15 cellular contexts compared by ENCODE assay signal in the genomic region with DNA sequence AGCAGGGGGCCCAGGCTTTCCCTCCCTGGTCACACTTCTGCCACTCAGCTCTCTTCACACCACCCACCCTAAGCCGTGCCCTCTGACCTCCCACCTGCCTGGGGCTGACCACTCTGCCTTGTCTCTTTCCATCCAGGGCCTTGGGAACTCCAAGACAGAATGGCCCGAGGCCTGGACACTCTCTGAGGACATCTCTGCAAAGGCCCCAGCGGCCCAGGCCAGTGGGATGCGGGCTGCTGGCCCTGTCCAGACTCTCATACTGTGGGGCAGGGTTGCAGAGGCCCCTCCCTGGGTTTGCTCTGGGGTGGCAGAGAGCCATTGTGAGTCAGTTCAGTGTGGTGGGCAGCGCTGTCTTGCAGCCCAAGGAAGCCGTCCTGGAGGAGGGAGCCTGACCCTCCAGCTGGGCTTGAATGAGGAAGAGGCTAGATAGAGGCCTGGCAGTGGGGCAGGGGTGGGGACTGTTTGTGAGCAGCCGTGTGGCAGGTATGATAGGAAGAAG.
"Had no signal": no experiment of that assay in that cellular context is flagged by ENCODE, and none has a peak within 500 bp of the region (broad histone marks: within the 10 kb centered on the region; RNA-seq: fewer than 3 reads in every experiment).

No MANE protein-coding gene starts in this region.

- DNase-seq: activated gamma-delta T cell; activated naive CD8-positive, alpha-beta T cell treated with anti-CD3 and anti-CD28 coated beads, Interleukin-2, amount 10 ng/mL, durations not matched to agents 7 days and 5 days; activated T-cell treated with anti-CD3 and anti-CD28 coated beads, Interleukin-2, amount 50 U/mL, for 1 hour; effector memory CD4-positive, alpha-beta T cell; kidney glomerular epithelial cell; naive B cell; right lobe of liver; SHP77; stimulated activated CD4-positive, alpha-beta T cell treated with anti-CD3 and anti-CD28 coated beads, Interleukin-2, amount 100 ng/mL, for 48 hours; T-helper 17 cell; thyroid gland had no signal

- H3K9me3 Mint-ChIP-seq: activated naive CD8-positive, alpha-beta T cell treated with anti-CD3 and anti-CD28 coated beads, Interleukin-2, amount 10 ng/mL, durations not matched to agents 7 days and 5 days; mesothelial cell of epicardium; naive B cell had no signal

- H3K27ac ChIP-seq: colonic mucosa, neutrophil, right lobe of liver, thyroid gland had no signal

- H3K36me3 Mint-ChIP-seq: naive B cell had no signal

- ATAC-seq: SK-N-SH treated with all-trans-retinoic acid at 6 μM for 48 hours, T-helper 17 cell had no signal

- H3K4me3 Mint-ChIP-seq: activated naive CD8-positive, alpha-beta T cell treated with anti-CD3 and anti-CD28 coated beads, Interleukin-2, amount 10 ng/mL, durations not matched to agents 7 days and 5 days; mesothelial cell of epicardium; T-helper 17 cell had no signal

- H3K36me3 ChIP-seq: colonic mucosa, neutrophil, right lobe of liver, thyroid gland had no signal

- H3K9me3 ChIP-seq: colonic mucosa, neutrophil, right lobe of liver, thyroid gland had no signal

- H3K4me1 Mint-ChIP-seq: activated naive CD8-positive, alpha-beta T cell treated with anti-CD3 and anti-CD28 coated beads, Interleukin-2, amount 10 ng/mL, durations not matched to agents 7 days and 5 days; mesothelial cell of epicardium; T-helper 17 cell had no signal

- H3K27me3 Mint-ChIP-seq: activated naive CD8-positive, alpha-beta T cell treated with anti-CD3 and anti-CD28 coated beads, Interleukin-2, amount 10 ng/mL, durations not matched to agents 7 days and 5 days; naive B cell; T-helper 17 cell had no signal

- H3K27ac Mint-ChIP-seq: activated naive CD8-positive, alpha-beta T cell treated with anti-CD3 and anti-CD28 coated beads, Interleukin-2, amount 10 ng/mL, durations not matched to agents 7 days and 5 days; mesothelial cell of epicardium; T-helper 17 cell had no signal

- H3K4me3 ChIP-seq: colonic mucosa, right lobe of liver, thyroid gland had no signal

- H3K27me3 ChIP-seq: colonic mucosa, neutrophil, right lobe of liver, thyroid gland had no signal

- H3K4me1 ChIP-seq: colonic mucosa, right lobe of liver, thyroid gland had no signal
